Comparison of ENCODE assay signal across 8 cellular contexts in genomic region chr11:1693327-1694063, GRCh38. TPM values are rescaled to one million over a fixed set of nuclear protein-coding genes. Genes with fewer than 3 reads are reported as not detected.
DNase-seq lines count a peak whose midpoint lies in the region; ATAC-seq and TF ChIP-seq lines count a peak whose summit lies in the region.

No MANE protein-coding gene starts in this region.

- H2BK120ac ChIP-seq in neuronal stem cell (ENCODE audit: low read depth, low read length): peak overlapping the region; percentile 100

- peak overlapping the region; percentile 94 for H3K23ac ChIP-seq in neuronal stem cell (ENCODE audit: low read depth, low read length, poor library complexity)

- H3K4me3 ChIP-seq in neuronal stem cell (ENCODE audit: low read length in 2 of 2): peak overlapping the region; percentile 51 to 67
- peak overlapping the region; percentile 70 to 72 for H3K4me3 ChIP-seq in stomach smooth muscle (ENCODE audit: low read length in 2 of 2)

- no peaks in the 10 kb centered on the region for H3K9me3 ChIP-seq in neuronal stem cell (replicated peaks in 1 of 2; ENCODE audit: control insufficient read depth in 2 of 2, insufficient read depth in 1 of 2, low read depth in 1 of 2, low read length in 2 of 2)
- H3K9me3 ChIP-seq in stomach smooth muscle (ENCODE audit: control insufficient read depth in 2 of 2, low read length in 2 of 2): no peaks in the 10 kb centered on the region

- ATAC-seq in HG02870 (IDR thresholded peaks at IDR 0.05; ENCODE audit: unreplicated experiment): no peak

- TF ChIP-seq EP300 in Ishikawa (IDR thresholded peaks at IDR 0.05; ENCODE audit: borderline replicate concordance): no peak

- no peaks in the 10 kb centered on the region for H3K36me3 ChIP-seq in neuronal stem cell (replicated peaks in 1 of 2; ENCODE audit: control insufficient read depth in 2 of 2, insufficient read depth in 2 of 2, low read length in 2 of 2)
- no peaks in the 10 kb centered on the region for H3K36me3 ChIP-seq in stomach smooth muscle (ENCODE audit: control insufficient read depth in 2 of 2, insufficient read depth in 2 of 2, low read length in 2 of 2)

- peaks cover 0 to 39% (median 0%) of the 10 kb centered on the region in 3 experiments for H3K27me3 ChIP-seq in neuronal stem cell (ENCODE audit: control insufficient read depth in 3 of 3, insufficient read depth in 3 of 3, low read depth in 1 of 3, low read length in 3 of 3)
- H3K27me3 ChIP-seq in stomach smooth muscle (ENCODE audit: control insufficient read depth in 1 of 2, insufficient read depth in 2 of 2, low read length in 2 of 2): peaks cover 0 to 7% of the 10 kb centered on the region in 2 donors

- no peak overlapping the region for H4K91ac ChIP-seq in neuronal stem cell (ENCODE audit: low read depth, low read length, poor library complexity)

- peak overlapping the region; percentile 77 for H2BK12ac ChIP-seq in neuronal stem cell (ENCODE audit: low read length)

- H3K79me1 ChIP-seq in neuronal stem cell (ENCODE audit: low read depth, low read length): peaks cover 3% of the 10 kb centered on the region

- H3K27ac ChIP-seq in neuronal stem cell (replicated peaks; ENCODE audit: low read length) (peak overlapping the region; percentile 42), stomach smooth muscle (ENCODE audit: low read length) (no peak overlapping the region)

- peak overlapping the region; percentile 96 for H2AFZ ChIP-seq in neuronal stem cell (ENCODE audit: low read length)

- in situ Hi-C loops in SK-MEL-5 (cut with HindIII; ENCODE audit: low pct_unique_long_range_greater_than_20kb, low sequenced_read_pairs): no loop called here

- no CpG with 5 or more reads among the region's 37 CpGs for WGBS in neuronal stem cell (ENCODE audit: extremely low coverage in 2 of 2, insufficient read length in 2 of 2, insufficient replicate concordance in 1 of 2), 2 donors

- H4K8ac ChIP-seq in neuronal stem cell (ENCODE audit: low read depth, low read length): peak overlapping the region; percentile 99

- peak overlapping the region; percentile 99 for H3K18ac ChIP-seq in neuronal stem cell (ENCODE audit: low read length)

- peak; percentile 83 for DNase-seq in DMS53 (lab: John Stamatoyannopoulos, UW)
- DNase-seq in SK-MEL-5 (ENCODE audit: low read depth, low spot score): peak; percentile 69
- peak; percentile 77 for DNase-seq in activated naive CD4-positive, alpha-beta T cell treated with anti-CD3 and anti-CD28 coated beads, Interleukin-2, amount 50 U/mL, for 16 hours
- DNase-seq in germinal center (ENCODE audit: low spot score): peak; percentile 80
- DNase-seq in neuronal stem cell (ENCODE audit: low spot score): peak; percentile 79

- H2AK5ac ChIP-seq in neuronal stem cell (ENCODE audit: low read depth, low read length): peak overlapping the region; percentile 97

- H3K4me2 ChIP-seq in neuronal stem cell (ENCODE audit: insufficient read depth, low read length, poor library complexity, severe bottlenecking): peak overlapping the region; percentile 65

- H2BK15ac ChIP-seq in neuronal stem cell (ENCODE audit: low read length): peak overlapping the region; percentile 91

- H3K4ac ChIP-seq in neuronal stem cell (ENCODE audit: low read length): peak overlapping the region; percentile 97

- TF ChIP-seq RAD21 in Ishikawa (IDR thresholded peaks at IDR 0.05; ENCODE audit: low read depth): peak; percentile 63

- peak overlapping the region; percentile 22 for H3K14ac ChIP-seq in neuronal stem cell (ENCODE audit: low read length)

- H3K4me1 ChIP-seq in neuronal stem cell (ENCODE audit: control insufficient read depth in 2 of 2, insufficient read depth in 1 of 2, low read depth in 1 of 2, low read length in 2 of 2): peaks cover 0 to 14% of the 10 kb centered on the region in 2 donors
- peaks cover 11% of the 10 kb centered on the region for H3K4me1 ChIP-seq in stomach smooth muscle (ENCODE audit: control insufficient read depth, insufficient read depth, low read length)

- H2BK5ac ChIP-seq in neuronal stem cell (ENCODE audit: low read length): peak overlapping the region; percentile 70

- H3K9ac ChIP-seq in neuronal stem cell (ENCODE audit: low read depth, low read length, poor library complexity) (peak overlapping the region; percentile 83), stomach smooth muscle (ENCODE audit: low read length in 2 of 2) (peak overlapping the region; percentile 73 to 79)

TF ChIP-seq in Ishikawa, 13 proteins besides CTCF, POLR2A, EP300 and RAD21:
- TF ChIP-seq TEAD4 (IDR thresholded peaks at IDR 0.05): no peak
- TF ChIP-seq CEBPB (IDR thresholded peaks at IDR 0.05): no peak
- no peak for TF ChIP-seq TCF12 (IDR thresholded peaks at IDR 0.05; ENCODE audit: low read depth)
- no peak for TF ChIP-seq NFIC (IDR thresholded peaks at IDR 0.05)
- TF ChIP-seq ZBTB7A (IDR thresholded peaks at IDR 0.05; ENCODE audit: low read depth): peak; percentile 97
- TF ChIP-seq REST (IDR thresholded peaks at IDR 0.05; ENCODE audit: low read depth): no peak
- TF ChIP-seq YY1 (IDR thresholded peaks at IDR 0.05; ENCODE audit: low read depth): peak; percentile 65
- TF ChIP-seq MAX (IDR thresholded peaks at IDR 0.05): peak; percentile 30; the same call in 1 of the 2 replicates
- no peak for TF ChIP-seq USF1 (IDR thresholded peaks at IDR 0.05)

RNA-seq across cellular contexts. Expression of gene KRTAP5-6, which starts 3.5 kb away (rescaled TPM):
- total RNA-seq in SK-MEL-5 (2014; rRNA removed; shearing (Covaris generic)): not detected in 2 replicates
- polyA plus RNA-seq in SK-MEL-5 (2015; cell fraction: cytosol; rRNA removed): not detected in 2 replicates
- polyA plus RNA-seq in SK-MEL-5 (2015; cell fraction: nucleus; rRNA removed): not detected in 2 replicates
- polyA plus RNA-seq in neuronal stem cell (2013, experiment 1 of 2): not detected
- polyA plus RNA-seq in neuronal stem cell (2013, experiment 2 of 2): not detected

RNA-seq across cellular contexts. Expression of gene IFITM10, which starts 56.9 kb away (rescaled TPM):
- 0.11 TPM in 1 of 2 replicates, not detected in the other for total RNA-seq in SK-MEL-5 (2014; rRNA removed; shearing (Covaris generic))
- 0.05 and 0.19 TPM in 2 replicates for polyA plus RNA-seq in SK-MEL-5 (2015; cell fraction: cytosol; rRNA removed)
- 0.54 TPM in 1 of 2 replicates, not detected in the other for polyA plus RNA-seq in SK-MEL-5 (2015; cell fraction: nucleus; rRNA removed)
- polyA plus RNA-seq in neuronal stem cell (2013, experiment 1 of 2): 0.40 TPM
- polyA plus RNA-seq in neuronal stem cell (2013, experiment 2 of 2): 0.39 TPM
